In the genomic region with DNA sequence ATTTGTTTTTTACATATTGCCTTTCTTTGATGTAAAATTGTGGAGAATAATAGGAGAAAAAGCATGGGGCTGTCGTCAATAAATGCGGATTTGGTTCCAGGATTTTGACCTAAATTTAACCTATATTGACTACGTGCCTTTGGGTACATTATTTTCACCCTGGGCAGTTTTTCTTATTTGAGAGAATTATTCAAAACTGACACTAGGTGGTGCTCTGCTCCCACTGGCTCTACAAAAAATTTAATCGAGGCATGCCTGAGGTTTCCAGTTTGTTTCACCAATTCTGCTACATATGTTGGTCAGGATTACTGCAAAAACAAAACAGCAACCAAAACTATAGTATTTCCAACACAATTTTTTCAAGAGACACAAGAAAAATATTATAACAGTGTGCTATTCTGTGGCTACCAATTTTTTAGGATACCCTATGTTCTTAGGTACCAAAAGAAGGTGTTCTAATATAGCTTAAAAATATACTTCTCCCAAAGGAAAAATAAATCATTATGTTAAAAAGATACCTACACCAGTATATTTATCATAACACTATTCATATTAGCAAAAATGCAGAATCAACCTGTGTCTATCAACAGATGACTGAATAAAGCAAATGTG, we compare ENCODE assay signal across 9 cellular contexts. TPM values are rescaled to one million over a fixed set of nuclear protein-coding genes. Genes with fewer than 3 reads are reported as not detected.
DNase-seq lines count a peak whose midpoint lies in the region; ATAC-seq and TF ChIP-seq lines count a peak whose summit lies in the region.
"Had no signal": no experiment of that assay in that cellular context is flagged by ENCODE, and none has a peak within 500 bp of the region (broad histone marks: within the 10 kb centered on the region; RNA-seq: fewer than 3 reads in every experiment).

No MANE protein-coding gene starts in this region.

- H3K4me1 Mint-ChIP-seq in CD4-positive, alpha-beta T cell (ENCODE audit: low read depth), result no peaks in the 10 kb centered on the region
- H3K4me1 Mint-ChIP-seq: memory B cell had no signal

- peak; percentile 63 for TF ChIP-seq CTCF in CD4-positive, alpha-beta T cell (IDR thresholded peaks at IDR 0.05)
- peak; percentile 85; the same call in 1 of the 2 replicates for TF ChIP-seq CTCF in Panc1 (IDR thresholded peaks at IDR 0.05)
- peak; percentile 35 to 75 (median 57) for TF ChIP-seq CTCF in ovary (IDR thresholded peaks at IDR 0.05)

- H3K4me1 ChIP-seq in Panc1 (ENCODE audit: control insufficient read depth, insufficient read depth, low read length) (no peaks in the 10 kb centered on the region), ovary (ENCODE audit: insufficient read depth) (no peaks in the 10 kb centered on the region)

- POLR2A ChIA-PET in CD4-positive, alpha-beta T cell (lab: Charles Lee), result no interaction called here
- POLR2A ChIA-PET in Panc1 (lab: Charles Lee), result no interaction called here

- TF ChIP-seq EP300 in ovary (IDR thresholded peaks at IDR 0.05), result no peak

- no peak overlapping the region for H3K4me3 ChIP-seq in Panc1 (ENCODE audit: low read depth in 2 of 2, low read length in 2 of 2)
- H3K4me3 ChIP-seq in ovary, result no peak overlapping the region

- H3K9me3 ChIP-seq in CD4-positive, alpha-beta T cell (ENCODE audit: control insufficient read depth, low read length), result no peaks in the 10 kb centered on the region
- H3K9me3 ChIP-seq in Panc1 (ENCODE audit: control insufficient read depth, insufficient read depth, low read depth, low read length) (no peaks in the 10 kb centered on the region), ovary (no peaks in the 10 kb centered on the region)

- DNase-seq in CD4-positive, alpha-beta T cell, result no peak
- DNase-seq in Panc1 (ENCODE audit: low read depth, low spot score), result peak; percentile 24
- peak; percentile 31 to 37 for DNase-seq in erythroblast (lab: John Stamatoyannopoulos, UW)
- no peak for DNase-seq in ovary
- no peak for DNase-seq in ecto neural progenitor cell (ENCODE audit: low spot score)

- H3K36me3 Mint-ChIP-seq in CD4-positive, alpha-beta T cell (ENCODE audit: low read depth), result no peaks in the 10 kb centered on the region
- H3K36me3 Mint-ChIP-seq: memory B cell had no signal

- in situ Hi-C loops in Panc1 (cut with HindIII; ENCODE audit: low pct_unique_long_range_greater_than_20kb, low sequenced_read_pairs), result no loop called here

- H3K9me3 Mint-ChIP-seq in CD4-positive, alpha-beta T cell, result no peaks in the 10 kb centered on the region
- H3K9me3 Mint-ChIP-seq: memory B cell had no signal

- H3K27me3 Mint-ChIP-seq in CD4-positive, alpha-beta T cell, result peaks cover 5% of the 10 kb centered on the region

- ATAC-seq in CD4-positive, alpha-beta T cell (ENCODE audit: poor library complexity), result no peak
- ATAC-seq in GM18508 (IDR thresholded peaks at IDR 0.05; ENCODE audit: insufficient read depth, unreplicated experiment) (peak; percentile 41), HG03565 (IDR thresholded peaks at IDR 0.05; ENCODE audit: unreplicated experiment) (peak; percentile 51), Panc1 (no peak), HG03108 (IDR thresholded peaks at IDR 0.05; ENCODE audit: unreplicated experiment) (no peak)

- TF ChIP-seq POLR2A in erythroblast (IDR thresholded peaks at IDR 0.05; ENCODE audit: low read length) (no peak), ovary (IDR thresholded peaks at IDR 0.05) (no peak)

- no peak overlapping the region for H3K4me3 Mint-ChIP-seq in CD4-positive, alpha-beta T cell
- H3K4me3 Mint-ChIP-seq: memory B cell had no signal

- H3K36me3 ChIP-seq in Panc1 (ENCODE audit: control insufficient read depth, insufficient read depth, low read length), result no peaks in the 10 kb centered on the region
- no peaks in the 10 kb centered on the region for H3K36me3 ChIP-seq in ovary

- WGBS in ovary, 3 donors, result 0 to 4% (median 0%) methylated on average over 4 of the region's 4 CpGs

- CTCF ChIA-PET in CD4-positive, alpha-beta T cell (lab: Charles Lee), result no interaction called here
- CTCF ChIA-PET in Panc1 (lab: Charles Lee), result interaction anchor here (4.0 kb wide), 1 partner anchor 108 kb away, joined by 20 read pairs; no protein-coding TSS in a partner anchor

- H3K27ac Mint-ChIP-seq in CD4-positive, alpha-beta T cell, result no peak overlapping the region
- H3K27ac Mint-ChIP-seq: memory B cell had no signal

- H3K27me3 ChIP-seq in CD4-positive, alpha-beta T cell (ENCODE audit: control insufficient read depth, insufficient read depth, low read length), result no peaks in the 10 kb centered on the region
- H3K27me3 ChIP-seq in Panc1 (ENCODE audit: control insufficient read depth, insufficient read depth, low read length) (peaks cover 2% of the 10 kb centered on the region; the same call in 1 of the 2 replicates), ovary (no peaks in the 10 kb centered on the region)

- intact Hi-C loops in CD4-positive, alpha-beta T cell (cut with DNase I, micrococcal nuclease), result loop anchor here (1.0 to 5.0 kb wide), 2 partner anchors 108 to 586 kb away; no protein-coding TSS in a partner anchor
- intact Hi-C loops in Panc1 (cut with micrococcal nuclease; ENCODE audit: unreplicated experiment) (loop anchor here (1.0 to 2.0 kb wide), 2 partner anchors 108 to 238 kb away; no protein-coding TSS in a partner anchor), ovary (cut with DNase I) (loop anchor here (5.0 to 10.0 kb wide), 4 partner anchors 104 to 586 kb away; no protein-coding TSS in a partner anchor)

- no TSS peak for BruUV-seq in Panc1 (replicated peaks; lab: Mats Ljungman, UMichigan)

- H3K27ac ChIP-seq in CD4-positive, alpha-beta T cell (ENCODE audit: low read depth, low read length), result no peak overlapping the region
- no peak overlapping the region for H3K27ac ChIP-seq in Panc1 (ENCODE audit: low read length)
- no peak overlapping the region for H3K27ac ChIP-seq in ovary

RNA-seq across cellular contexts. Expression of a gene that starts 48.6 kb away (rescaled TPM):
- not detected for total RNA-seq in CD4-positive, alpha-beta T cell
- total RNA-seq in Panc1 (2021; ENCODE audit: unreplicated experiment), result not detected
- not detected for polyA plus RNA-seq in Panc1 (2012; ENCODE audit: insufficient read length)
- not detected for total RNA-seq in ovary
- not detected for polyA plus RNA-seq in ovary

RNA-seq across cellular contexts. Expression of a gene that starts 58.2 kb away (rescaled TPM):
- under 1 TPM; 0.22 to 0.52 TPM for total RNA-seq in CD4-positive, alpha-beta T cell
- total RNA-seq in Panc1 (2021; ENCODE audit: unreplicated experiment) (1.8 TPM), ovary (1 to 10 TPM; 3.5 to 9.3 (median 5.8) TPM)
- polyA plus RNA-seq in Panc1 (2012; ENCODE audit: insufficient read length), result 2.2 TPM
- 10 to 100 TPM in 1 of 2 donors, 1 to 10 TPM in 1; 9.1 to 14.1 TPM for polyA plus RNA-seq in ovary

Comparison
In these comparisons a context has a peak if more than half of its experiments do, and no peak if none do; other contexts are left out.
1. ATAC-seq: peak in GM18508 (single experiment) and HG03565 (single experiment); none in CD4-positive, alpha-beta T cell (single experiment), Panc1 (single experiment) and HG03108 (single experiment).
2. DNase-seq: peak in Panc1 (single experiment) and erythroblast (2 of 2); none in CD4-positive, alpha-beta T cell (0 of 10), ovary (0 of 5) and ecto neural progenitor cell (single experiment).
3. Peak in every context shown above with its lines, with median percentiles within 50 percentile points of each other: CTCF ChIP-seq.